1 cellular context compared by ENCODE assay signal in genomic region chr16:11835891-11836652, GRCh38.
TF ChIP-seq lines count a peak whose summit lies in the region.

No MANE protein-coding gene starts in this region.

TF ChIP-seq in H1, 55 proteins besides CTCF, POLR2A, EP300 and RAD21 (continued from another document):
- TF ChIP-seq KDM4A (IDR thresholded peaks at IDR 0.05; ENCODE audit: low read depth, low read length, severe bottlenecking) (no peak), RBBP5 (IDR thresholded peaks at IDR 0.05; ENCODE audit: borderline replicate concordance, low read depth, low read length) (no peak)
